In the genomic region with DNA sequence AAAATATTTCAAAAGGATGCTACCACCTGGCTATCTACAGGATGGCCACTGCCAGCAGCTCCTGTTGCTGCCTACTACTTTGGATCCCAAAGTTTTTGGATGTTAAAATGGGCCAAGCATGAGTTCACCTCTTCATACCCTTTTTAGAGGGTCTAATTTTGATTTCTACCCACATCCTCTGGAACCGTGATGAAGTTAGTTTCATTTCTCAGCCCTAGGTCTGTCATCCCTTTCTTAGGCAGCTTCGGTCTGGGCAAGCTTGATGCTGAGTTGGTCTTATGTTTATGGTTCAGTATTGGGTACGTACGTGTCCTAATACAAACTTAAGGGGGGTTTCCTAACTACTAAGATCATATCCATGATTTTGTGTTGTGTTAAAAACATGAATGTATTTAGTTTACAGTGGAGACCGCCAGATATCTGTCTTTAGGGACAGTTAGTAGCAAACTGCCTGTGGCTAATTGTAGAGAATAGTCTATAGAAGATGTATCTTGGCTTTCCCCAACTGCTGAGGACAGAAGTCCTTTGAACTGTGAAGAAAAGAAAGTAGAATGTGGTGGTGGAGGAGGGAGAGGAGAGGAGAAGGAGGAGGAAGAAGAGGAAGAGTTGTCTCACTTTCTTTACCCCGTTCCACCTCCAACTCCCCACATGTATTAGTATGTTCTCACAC, we compare ENCODE assay signal across 11 cellular contexts.
DNase-seq lines count a peak whose midpoint lies in the region; ATAC-seq, FAIRE-seq and TF ChIP-seq lines count a peak whose summit lies in the region.
"Had no signal": no experiment of that assay in that cellular context is flagged by ENCODE, and none has a peak within 500 bp of the region (broad histone marks: within the 10 kb centered on the region; RNA-seq: fewer than 3 reads in every experiment).

No MANE protein-coding gene starts in this region.

- no peak overlapping the region for H2BK120ac ChIP-seq in mesenchymal stem cell (ENCODE audit: low read depth, low read length)

- H3K9ac ChIP-seq in colonic mucosa (ENCODE audit: low read depth in 2 of 2, low read length in 2 of 2) (no peak overlapping the region), mesenchymal stem cell (ENCODE audit: low read length) (no peak overlapping the region)

- H3K27me3 ChIP-seq in colonic mucosa (no peaks in the 10 kb centered on the region), adrenal gland (no peaks in the 10 kb centered on the region), mesenchymal stem cell (ENCODE audit: control insufficient read depth in 1 of 2, insufficient read depth in 1 of 2, low read length in 2 of 2) (no peaks in the 10 kb centered on the region)
- H3K27me3 ChIP-seq: heart right ventricle had no signal

- FAIRE-seq in GM12891 (lab: Jason Lieb, UNC), result peak; percentile 95
- FAIRE-seq: RCC 7860 had no signal

- no peak overlapping the region for H4K8ac ChIP-seq in mesenchymal stem cell (ENCODE audit: low read length)

- H3K4me2 ChIP-seq in mesenchymal stem cell (ENCODE audit: low read length, poor library complexity, severe bottlenecking), result no peak overlapping the region

- H2AK5ac ChIP-seq in mesenchymal stem cell (ENCODE audit: low read length, severe bottlenecking), result no peak overlapping the region

- DNase-seq in GM12891 (ENCODE audit: insufficient read length, low spot score), result no peak
- no peak for DNase-seq in colonic mucosa
- DNase-seq in adrenal gland, result no peak
- DNase-seq in DMS 273 (lab: John Stamatoyannopoulos, UW; ENCODE audit: unreplicated experiment), result no peak
- no peak for DNase-seq in superior temporal gyrus (ENCODE audit: extremely low spot score)
- DNase-seq in mesenchymal stem cell, result no peak
- DNase-seq: heart right ventricle, posterior cingulate gyrus had no signal

- TF ChIP-seq CTCF in colonic mucosa (IDR thresholded peaks at IDR 0.05) (no peak), adrenal gland (IDR thresholded peaks at IDR 0.05) (no peak)

- no peak overlapping the region for H2BK5ac ChIP-seq in mesenchymal stem cell (ENCODE audit: low read depth, low read length, poor library complexity, severe bottlenecking)

- no peaks in the 10 kb centered on the region for H3K79me1 ChIP-seq in mesenchymal stem cell (replicated peaks; ENCODE audit: low read length, poor library complexity, severe bottlenecking)

- no peak overlapping the region for H2BK12ac ChIP-seq in mesenchymal stem cell (ENCODE audit: low read length in 2 of 2)

- H3K18ac ChIP-seq in mesenchymal stem cell (ENCODE audit: low read depth in 1 of 2, low read length in 2 of 2), result no peak overlapping the region

- WGBS in adrenal gland, 4 donors, result 61 to 75% (median 71%) methylated on average over 6 of the region's 6 CpGs
- WGBS in mesenchymal stem cell, result 93% methylated on average over 5 of the region's 6 CpGs

- H3K4me1 ChIP-seq in colonic mucosa (no peaks in the 10 kb centered on the region), adrenal gland (replicated peaks in 1 of 2) (no peaks in the 10 kb centered on the region), mesenchymal stem cell (ENCODE audit: control insufficient read depth, insufficient read depth, low read depth, low read length) (no peaks in the 10 kb centered on the region)

- H3K9me3 ChIP-seq in colonic mucosa (no peaks in the 10 kb centered on the region), adrenal gland (replicated peaks in 1 of 3) (no peaks in the 10 kb centered on the region), mesenchymal stem cell (ENCODE audit: control insufficient read depth, low read length) (no peaks in the 10 kb centered on the region)

- intact Hi-C loops in colonic mucosa (cut with DNase I), result no loop called here
- intact Hi-C loops in adrenal gland (cut with DNase I), result no loop called here

- no peaks in the 10 kb centered on the region for H3K36me3 ChIP-seq in colonic mucosa
- H3K36me3 ChIP-seq in adrenal gland (replicated peaks in 1 of 2), result no peaks in the 10 kb centered on the region
- H3K36me3 ChIP-seq in mesenchymal stem cell (ENCODE audit: control insufficient read depth in 1 of 2, insufficient read depth in 2 of 2, low read depth in 1 of 2, low read length in 2 of 2), result no peaks in the 10 kb centered on the region
- H3K36me3 ChIP-seq: heart right ventricle had no signal

- no peak for TF ChIP-seq POLR2A in GM12891 (IDR thresholded peaks at IDR 0.05; ENCODE audit: low read depth, low read length)
- TF ChIP-seq POLR2A in adrenal gland (IDR thresholded peaks at IDR 0.05), result no peak

- no peak overlapping the region for H3K23ac ChIP-seq in mesenchymal stem cell (ENCODE audit: low read length in 2 of 2)

- no peak overlapping the region for H2BK15ac ChIP-seq in mesenchymal stem cell (ENCODE audit: low read depth, poor library complexity, severe bottlenecking)

- H3K27ac ChIP-seq in colonic mucosa (peak overlapping the region; percentile 18), adrenal gland (no peak overlapping the region), mesenchymal stem cell (ENCODE audit: low read length, poor library complexity, severe bottlenecking) (no peak overlapping the region)

- no peak overlapping the region for H3K14ac ChIP-seq in mesenchymal stem cell (ENCODE audit: low read length in 2 of 2)

- no peak overlapping the region for H2AFZ ChIP-seq in mesenchymal stem cell (ENCODE audit: low read depth, low read length)

- no peak overlapping the region for H3K4me3 ChIP-seq in colonic mucosa
- H3K4me3 ChIP-seq in adrenal gland, result no peak overlapping the region
- H3K4me3 ChIP-seq in mesenchymal stem cell (ENCODE audit: insufficient read depth in 1 of 2, low read depth in 1 of 2, low read length in 2 of 2), result no peak overlapping the region
- H3K4me3 ChIP-seq: heart right ventricle had no signal

- H3K4ac ChIP-seq in mesenchymal stem cell (ENCODE audit: low read depth in 1 of 2, low read length in 2 of 2), result no peak overlapping the region

- peak; percentile 55 for ATAC-seq in GM19467 (IDR thresholded peaks at IDR 0.05; ENCODE audit: unreplicated experiment)
- peak; percentile 58 for ATAC-seq in HG03280 (IDR thresholded peaks at IDR 0.05; ENCODE audit: unreplicated experiment)
- ATAC-seq: heart right ventricle had no signal

- H4K91ac ChIP-seq in mesenchymal stem cell (ENCODE audit: low read length), result no peak overlapping the region

TF ChIP-seq in GM12891, 5 proteins besides CTCF, POLR2A, EP300 and RAD21:
- TF ChIP-seq TAF1 (IDR thresholded peaks at IDR 0.05; ENCODE audit: low read depth, low read length) (no peak), POU2F2 (IDR thresholded peaks at IDR 0.05; ENCODE audit: low read depth, low read length) (no peak), SPI1 (IDR thresholded peaks at IDR 0.05; ENCODE audit: low read depth, low read length) (peak; percentile 60), POLR2AphosphoS5 (IDR thresholded peaks at IDR 0.05; ENCODE audit: low read depth, low read length) (no peak), PAX5 (IDR thresholded peaks at IDR 0.05; ENCODE audit: insufficient read depth, low read length, severe bottlenecking) (no peak)
TF ChIP-seq in GM12891: peak in this region for 1.
